ENCODE assay signal across 16 cellular contexts in genomic region chr17:63947711-63948330, GRCh38. TPM values are rescaled to one million over a fixed set of nuclear protein-coding genes. Genes with fewer than 3 reads are reported as not detected.
"Had no signal": no experiment of that assay in that cellular context is flagged by ENCODE, and none has a peak within 500 bp of the region (broad histone marks: within the 10 kb centered on the region; RNA-seq: fewer than 3 reads in every experiment).

No MANE protein-coding gene starts in this region.

- ATAC-seq: left lobe of liver; naive thymus-derived CD4-positive, alpha-beta T cell had no signal

- H3K4me3 ChIP-seq: dorsolateral prefrontal cortex, heart right ventricle, skin epidermis had no signal

- H3K27ac Mint-ChIP-seq: nephron progenitor cell, type B pancreatic cell had no signal

- H3K9me3 ChIP-seq: heart right ventricle, neutrophil had no signal

- H3K4me3 Mint-ChIP-seq: naive thymus-derived CD4-positive, alpha-beta T cell; nephron progenitor cell; type B pancreatic cell had no signal

- H3K27ac ChIP-seq: dorsolateral prefrontal cortex, heart right ventricle, neutrophil, skin epidermis had no signal

- H3K27me3 ChIP-seq: neutrophil had no signal

- H3K9me3 Mint-ChIP-seq: naive thymus-derived CD4-positive, alpha-beta T cell; nephron progenitor cell; type B pancreatic cell had no signal

- H3K36me3 ChIP-seq: heart right ventricle, neutrophil had no signal

- H3K36me3 Mint-ChIP-seq: naive thymus-derived CD4-positive, alpha-beta T cell; type B pancreatic cell had no signal

- DNase-seq: cortex of kidney; dorsolateral prefrontal cortex; effector CD8-positive, alpha-beta T cell; foreskin melanocyte; heart right ventricle; islet precursor cell; mammary epithelial cell; naive thymus-derived CD4-positive, alpha-beta T cell; nephron progenitor cell; stimulated activated CD4-positive, alpha-beta T cell treated with anti-CD3 and anti-CD28 coated beads, Interleukin-12 subunit alpha, Interleukin-12 subunit beta, amount 100 ng/mL, for 4 hours; stimulated activated naive CD4-positive, alpha-beta T cell treated with Interleukin-2 at 50 U/mL for 16 hours had no signal

RNA-seq across cellular contexts. Expression of gene SCN4A, which starts 24.9 kb away (rescaled TPM):
- polyA plus RNA-seq: naive thymus-derived CD4-positive, alpha-beta T cell had no signal

RNA-seq across cellular contexts. Expression of gene GH1, which starts 29.2 kb away (rescaled TPM):
- polyA plus RNA-seq: esophagus; heart right ventricle; mammary epithelial cell; naive thymus-derived CD4-positive, alpha-beta T cell had no signal

RNA-seq across cellular contexts. Expression of gene CSHL1, which starts 36.8 kb away (rescaled TPM):
- polyA plus RNA-seq: esophagus; heart right ventricle; mammary epithelial cell; naive thymus-derived CD4-positive, alpha-beta T cell had no signal
